Comparison of ENCODE assay signal across 26 cellular contexts in the genomic region with DNA sequence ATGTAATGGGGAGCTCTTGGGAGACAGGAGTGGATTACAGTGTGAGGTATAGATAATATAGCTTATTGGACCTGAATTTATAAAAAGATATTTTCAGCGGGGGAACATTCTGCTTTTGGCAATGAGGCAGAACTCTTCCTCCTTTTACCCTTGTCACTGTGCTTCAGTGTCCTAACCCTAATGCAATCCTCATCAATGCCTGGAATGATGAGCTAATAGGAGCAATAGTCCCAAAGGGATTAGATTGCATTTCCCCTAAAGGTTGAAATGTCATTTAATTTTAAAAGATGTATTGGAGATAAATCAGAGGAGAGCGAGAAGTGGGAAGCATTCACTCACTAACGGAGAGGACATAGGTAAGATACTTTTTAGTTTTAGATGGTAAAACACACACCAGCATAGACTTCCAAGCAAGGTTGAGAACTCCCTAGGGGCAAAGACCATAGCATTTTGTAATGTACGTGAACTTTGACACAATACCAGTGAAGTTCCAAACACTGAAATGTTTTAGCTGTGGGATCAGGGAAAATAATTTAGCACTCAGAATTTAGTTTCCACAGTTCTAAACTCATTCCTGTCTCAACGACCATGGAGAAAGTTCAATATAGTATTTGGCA.
"Had no signal": no experiment of that assay in that cellular context is flagged by ENCODE, and none has a peak within 500 bp of the region (broad histone marks: within the 10 kb centered on the region; RNA-seq: fewer than 3 reads in every experiment).

No MANE protein-coding gene starts in this region.

- ATAC-seq: natural killer cell; psoas muscle; right cardiac atrium; sciatic nerve; stimulated activated memory B cell treated with anti-CD40 and anti-IgM and Interleukin-4, amounts not matched to agents 10 μg/mL and 1 μg/mL and 100 μg/mL, for 72 hours; stimulated activated naive CD8-positive, alpha-beta T cell treated with anti-CD3 and anti-CD28 coated beads, Interleukin-15, amount 100 ng/mL, for 72 hours; stimulated activated naive CD8-positive, alpha-beta T cell treated with anti-CD3 and anti-CD28 coated beads, Interleukin-15, Interleukin-2, amounts not matched to agents 100 U/mL and 50 U/mL, for 24 hours had no signal

- DNase-seq: natural killer cell; occipital lobe; ovary; posterior cingulate gyrus; psoas muscle; right cardiac atrium; spleen; stimulated activated CD4-positive, alpha-beta T cell treated with anti-CD3 and anti-CD28 coated beads, Interleukin-12 subunit alpha, Interleukin-12 subunit beta, amount 100 ng/mL, for 4 hours; stimulated activated CD4-positive, alpha-beta T cell treated with anti-CD3 and anti-CD28 coated beads, Interleukin-1b, Interleukin-23, amount 100 ng/mL, for 48 hours; stimulated activated CD4-positive, alpha-beta T cell treated with anti-CD3 and anti-CD28 coated beads, Interleukin-4, amount 100 ng/mL, for 1 hour; stimulated activated CD4-positive, alpha-beta T cell treated with anti-CD3 and anti-CD28 coated beads, Interleukin-4, amount 100 ng/mL, for 4 hours; stimulated activated CD8-positive, alpha-beta memory T cell treated with anti-CD3 and anti-CD28 coated beads, Interleukin-4, amount 100 ng/mL, for 48 hours; stimulated activated naive CD4-positive, alpha-beta T cell; stimulated activated naive CD8-positive, alpha-beta T cell treated with anti-CD3 and anti-CD28 coated beads, Interleukin-15, amount 100 ng/mL, for 72 hours; stimulated activated naive CD8-positive, alpha-beta T cell treated with anti-CD3 and anti-CD28 coated beads, Interleukin-15, Interleukin-2, amounts not matched to agents 100 U/mL and 50 U/mL, for 24 hours; thyroid gland; upper lobe of left lung had no signal

- H3K27ac ChIP-seq: neural progenitor cell, ovary, parathyroid adenoma, psoas muscle, skin epidermis, spleen, thoracic aorta, thyroid gland, tibial nerve, upper lobe of left lung, vagina had no signal

- H3K4me1 ChIP-seq: parathyroid adenoma, psoas muscle, spleen, thyroid gland, tibial nerve, upper lobe of left lung, vagina had no signal

- H3K4me3 ChIP-seq: neural progenitor cell, ovary, psoas muscle, skin epidermis, smooth muscle cell, spleen, thoracic aorta, thyroid gland, tibial nerve, upper lobe of left lung, vagina had no signal

- H3K9me3 ChIP-seq: psoas muscle, thoracic aorta, thyroid gland, tibial nerve, upper lobe of left lung, vagina had no signal

- H3K27me3 ChIP-seq: neural progenitor cell, ovary, spleen, thyroid gland, tibial nerve, upper lobe of left lung, vagina had no signal

- H3K36me3 ChIP-seq: neural progenitor cell, ovary, spleen, thoracic aorta, thyroid gland, tibial nerve, upper lobe of left lung, vagina had no signal
